ENCODE assay signal across 1 cellular context in the genomic region with DNA sequence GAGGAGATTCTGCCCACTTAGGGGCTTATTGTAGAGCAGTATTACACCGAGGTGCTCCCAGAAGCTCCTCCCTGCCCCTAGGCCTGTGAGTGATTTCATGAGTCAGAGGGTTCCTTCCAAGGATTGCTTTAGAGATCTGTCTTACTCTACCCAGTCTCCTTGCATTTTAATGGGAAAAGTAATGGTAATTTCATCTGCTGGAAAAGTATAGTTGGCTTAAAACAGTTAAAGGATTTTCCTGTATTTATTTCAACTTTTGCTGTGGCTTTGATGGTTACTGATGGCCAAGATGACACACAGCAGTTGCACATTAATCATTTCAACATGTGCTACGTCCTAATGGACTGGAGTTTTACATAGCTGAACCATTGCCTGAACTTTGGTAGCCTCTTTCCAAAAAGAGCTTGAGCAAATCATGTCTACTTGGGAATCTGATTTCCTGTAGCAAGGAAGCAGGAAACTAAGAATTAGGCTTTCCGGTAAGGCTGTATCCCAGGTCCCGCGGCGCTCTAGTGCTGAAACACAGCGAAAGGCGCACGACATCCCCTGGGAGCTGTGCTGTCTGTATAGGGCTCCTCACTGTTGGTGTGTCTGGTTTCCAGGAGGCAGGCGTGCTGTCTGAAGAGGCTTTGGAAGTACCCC.
TF ChIP-seq lines count a peak whose summit lies in the region.

No MANE protein-coding gene starts in this region.

TF ChIP-seq in K562, 482 proteins besides CTCF, POLR2A, EP300 and RAD21 (continued from another document):
- TF ChIP-seq, protein P1, sequence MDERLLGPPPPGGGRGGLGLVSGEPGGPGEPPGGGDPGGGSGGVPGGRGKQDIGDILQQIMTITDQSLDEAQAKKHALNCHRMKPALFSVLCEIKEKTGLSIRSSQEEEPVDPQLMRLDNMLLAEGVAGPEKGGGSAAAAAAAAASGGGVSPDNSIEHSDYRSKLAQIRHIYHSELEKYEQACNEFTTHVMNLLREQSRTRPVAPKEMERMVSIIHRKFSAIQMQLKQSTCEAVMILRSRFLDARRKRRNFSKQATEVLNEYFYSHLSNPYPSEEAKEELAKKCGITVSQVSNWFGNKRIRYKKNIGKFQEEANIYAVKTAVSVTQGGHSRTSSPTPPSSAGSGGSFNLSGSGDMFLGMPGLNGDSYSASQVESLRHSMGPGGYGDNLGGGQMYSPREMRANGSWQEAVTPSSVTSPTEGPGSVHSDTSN (CRISPR knock-in tag; IDR thresholded peaks at IDR 0.05; ENCODE audit: low read depth): no peak
- TF ChIP-seq, protein P1 (tag; conservative IDR thresholded peaks at IDR 0.05; ENCODE audit: low read depth): peak; percentile 63; the same call in 1 of the 2 replicates
- no peak for TF ChIP-seq ZNF23 (CRISPR knock-in tag; IDR thresholded peaks at IDR 0.05)
- TF ChIP-seq YY1 (IDR thresholded peaks at IDR 0.05; ENCODE audit: borderline replicate concordance in 1 of 3, control insufficient read depth in 1 of 3, extremely low read depth in 1 of 3, insufficient read depth in 3 of 3, insufficient read length in 1 of 3, insufficient replicate concordance in 2 of 3, low read depth in 1 of 3, low read length in 2 of 3): no peak
- TF ChIP-seq, protein P2, sequence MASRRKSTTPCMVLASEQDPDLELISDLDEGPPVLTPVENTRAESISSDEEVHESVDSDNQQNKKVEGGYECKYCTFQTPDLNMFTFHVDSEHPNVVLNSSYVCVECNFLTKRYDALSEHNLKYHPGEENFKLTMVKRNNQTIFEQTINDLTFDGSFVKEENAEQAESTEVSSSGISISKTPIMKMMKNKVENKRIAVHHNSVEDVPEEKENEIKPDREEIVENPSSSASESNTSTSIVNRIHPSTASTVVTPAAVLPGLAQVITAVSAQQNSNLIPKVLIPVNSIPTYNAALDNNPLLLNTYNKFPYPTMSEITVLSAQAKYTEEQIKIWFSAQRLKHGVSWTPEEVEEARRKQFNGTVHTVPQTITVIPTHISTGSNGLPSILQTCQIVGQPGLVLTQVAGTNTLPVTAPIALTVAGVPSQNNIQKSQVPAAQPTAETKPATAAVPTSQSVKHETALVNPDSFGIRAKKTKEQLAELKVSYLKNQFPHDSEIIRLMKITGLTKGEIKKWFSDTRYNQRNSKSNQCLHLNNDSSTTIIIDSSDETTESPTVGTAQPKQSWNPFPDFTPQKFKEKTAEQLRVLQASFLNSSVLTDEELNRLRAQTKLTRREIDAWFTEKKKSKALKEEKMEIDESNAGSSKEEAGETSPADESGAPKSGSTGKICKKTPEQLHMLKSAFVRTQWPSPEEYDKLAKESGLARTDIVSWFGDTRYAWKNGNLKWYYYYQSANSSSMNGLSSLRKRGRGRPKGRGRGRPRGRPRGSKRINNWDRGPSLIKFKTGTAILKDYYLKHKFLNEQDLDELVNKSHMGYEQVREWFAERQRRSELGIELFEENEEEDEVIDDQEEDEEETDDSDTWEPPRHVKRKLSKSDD (conservative IDR thresholded peaks at IDR 0.05; ENCODE audit: low read length): no peak
- peak; percentile 53 for TF ChIP-seq MEIS2 (IDR thresholded peaks at IDR 0.05; ENCODE audit: partially characterized antibody)
- no peak for TF ChIP-seq ZEB2 (IDR thresholded peaks at IDR 0.05)
- TF ChIP-seq KLF16 (IDR thresholded peaks at IDR 0.05): no peak
- TF ChIP-seq ZNF263 (CRISPR knock-in tag; IDR thresholded peaks at IDR 0.05; ENCODE audit: borderline replicate concordance): peak; percentile 64
- TF ChIP-seq SMARCE1 (IDR thresholded peaks at IDR 0.05): no peak
